In the genomic region with DNA sequence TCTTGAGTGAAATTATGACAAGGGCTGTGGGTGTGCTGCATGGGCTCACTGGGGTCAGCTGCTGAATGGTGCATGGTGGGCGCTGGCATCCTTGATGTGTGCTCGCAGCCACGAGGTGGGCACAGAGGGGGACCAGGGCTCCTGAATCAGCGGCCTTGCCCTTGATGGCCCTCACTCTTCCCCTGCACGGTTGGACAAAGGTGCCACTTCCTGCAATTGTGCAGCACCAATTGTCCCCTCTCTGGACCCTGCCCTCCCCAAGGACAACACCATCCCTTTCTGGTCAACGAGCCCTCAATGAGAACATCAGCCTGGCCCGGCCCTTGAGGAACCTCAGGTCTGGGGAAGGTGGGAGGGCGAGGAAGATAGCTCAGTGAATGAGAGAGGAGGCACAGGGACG, we compare ENCODE assay signal across 26 cellular contexts.
"Had no signal": no experiment of that assay in that cellular context is flagged by ENCODE, and none has a peak within 500 bp of the region (broad histone marks: within the 10 kb centered on the region; RNA-seq: fewer than 3 reads in every experiment).

No MANE protein-coding gene starts in this region.

- H3K36me3 ChIP-seq: cardiac muscle cell, esophagus squamous epithelium, neural progenitor cell, prostate gland, thoracic aorta, tibial nerve, upper lobe of left lung had no signal

- H3K36me3 Mint-ChIP-seq: immature natural killer cell; mesothelial cell of epicardium; natural killer cell treated with Interleukin-12 subunit alpha and Interleukin-12 subunit beta and Interleukin-15 and Interleukin-18, amount 100 ng/mL, for 72 hours; neural progenitor cell had no signal

- H3K4me1 Mint-ChIP-seq: immature natural killer cell, naive B cell had no signal

- H3K27ac Mint-ChIP-seq: immature natural killer cell; mesothelial cell of epicardium; naive B cell; natural killer cell treated with Interleukin-12 subunit alpha and Interleukin-12 subunit beta and Interleukin-15 and Interleukin-18, amount 100 ng/mL, for 72 hours; neural progenitor cell; stimulated activated naive B cell treated with anti-CD40 and anti-IgM and Interleukin-4, amounts not matched to agents 10 μg/mL and 1 μg/mL and 100 μg/mL, for 72 hours; stimulated activated naive CD8-positive, alpha-beta T cell treated with anti-CD3 and anti-CD28 coated beads, Interleukin-15, Interleukin-2, amounts not matched to agents 100 ng/mL and 50 ng/mL, for 24 hours had no signal

- H3K4me1 ChIP-seq: prostate gland had no signal

- H3K9me3 ChIP-seq: esophagus squamous epithelium, mucosa of descending colon, prostate gland, thoracic aorta, upper lobe of left lung had no signal

- ATAC-seq: mucosa of descending colon; sciatic nerve; stimulated activated naive B cell treated with anti-CD40 and anti-IgM and Interleukin-4, amounts not matched to agents 10 μg/mL and 1 μg/mL and 100 μg/mL, for 72 hours had no signal

- DNase-seq: dermis blood vessel endothelial cell; effector memory CD4-positive, alpha-beta T cell; esophagus squamous epithelium; foreskin melanocyte; hypothalamus; immature natural killer cell; islet precursor cell; kidney glomerular epithelial cell; mesenchymal stem cell; mucosa of descending colon; naive B cell; nucleus accumbens; stimulated activated CD4-positive, alpha-beta T cell treated with anti-CD3 and anti-CD28 coated beads, Interleukin-15, amount 100 ng/mL, for 24 hours; stimulated activated CD4-positive, alpha-beta T cell treated with anti-CD3 and anti-CD28 coated beads, Interleukin-2, amount 100 ng/mL, for 48 hours; stimulated activated naive B cell treated with anti-CD40 and anti-IgM and Interleukin-4, amounts not matched to agents 10 μg/mL and 1 μg/mL and 100 μg/mL, for 72 hours; upper lobe of left lung had no signal

- H3K4me3 ChIP-seq: cardiac muscle cell, coronary artery, esophagus squamous epithelium, mucosa of descending colon, neural progenitor cell, prostate gland, thoracic aorta, tibial nerve, upper lobe of left lung had no signal

- H3K4me3 Mint-ChIP-seq: immature natural killer cell; mesothelial cell of epicardium; naive B cell; natural killer cell treated with Interleukin-12 subunit alpha and Interleukin-12 subunit beta and Interleukin-15 and Interleukin-18, amount 100 ng/mL, for 72 hours; neural progenitor cell; stimulated activated naive B cell treated with anti-CD40 and anti-IgM and Interleukin-4, amounts not matched to agents 10 μg/mL and 1 μg/mL and 100 μg/mL, for 72 hours; stimulated activated naive CD8-positive, alpha-beta T cell treated with anti-CD3 and anti-CD28 coated beads, Interleukin-15, Interleukin-2, amounts not matched to agents 100 ng/mL and 50 ng/mL, for 24 hours had no signal

- H3K27ac ChIP-seq: cardiac muscle cell, coronary artery, esophagus squamous epithelium, neural progenitor cell, prostate gland, thoracic aorta, tibial nerve, upper lobe of left lung had no signal

- H3K27me3 ChIP-seq: cardiac muscle cell, upper lobe of left lung had no signal

- H3K9me3 Mint-ChIP-seq: immature natural killer cell had no signal

- H3K9ac ChIP-seq: neural progenitor cell had no signal
